In the genomic region with DNA sequence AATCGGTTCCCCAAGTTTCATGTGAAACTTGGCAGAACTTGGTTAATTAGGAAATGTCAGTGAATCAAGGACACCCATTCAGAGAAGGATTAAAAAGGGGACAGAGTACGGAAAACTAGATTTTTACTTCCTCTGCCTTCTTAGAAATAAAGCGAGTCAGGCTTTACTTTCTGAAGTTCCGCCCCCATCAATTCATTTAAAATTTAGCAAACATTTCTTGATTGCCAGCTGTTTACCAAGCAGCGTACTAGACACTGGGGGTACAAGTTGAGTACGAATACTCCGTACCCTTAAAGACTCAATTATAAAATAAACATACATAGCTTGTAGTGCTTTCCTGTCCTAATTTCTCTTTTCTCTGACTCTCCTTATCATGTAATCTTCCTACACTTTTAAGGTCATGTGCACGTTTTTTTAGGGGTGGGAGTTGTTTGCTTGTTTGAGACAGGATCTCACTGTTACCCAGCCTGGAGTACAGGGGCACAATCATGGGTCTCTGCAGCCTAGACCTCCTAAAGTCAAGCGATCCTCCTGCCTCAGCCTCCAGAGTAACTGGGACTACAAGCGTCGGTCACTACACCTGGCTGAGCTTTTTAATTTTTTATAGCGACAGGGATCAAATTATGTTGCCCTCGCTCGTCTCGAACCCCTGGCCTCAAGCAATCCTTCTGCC, we compare ENCODE assay signal across 8 cellular contexts. TPM values are rescaled to one million over a fixed set of nuclear protein-coding genes. Genes with fewer than 3 reads are reported as not detected.
A peak's percentile ranks its signal among the peaks of the same experiment; 100 is the strongest.
DNase-seq lines count a peak whose midpoint lies in the region; ATAC-seq and TF ChIP-seq lines count a peak whose summit lies in the region.

No MANE protein-coding gene starts in this region.

- no peak overlapping the region for H3K27ac ChIP-seq in SK-N-MC
- H3K27ac ChIP-seq in esophagus squamous epithelium, result peak overlapping the region in 3 of 4 donors; percentile 52 to 77 (median 72)

- no peaks in the 10 kb centered on the region for H3K27me3 ChIP-seq in esophagus squamous epithelium

- DNase-seq in GM12865 (ENCODE audit: low read depth) (no peak), SK-N-MC (ENCODE audit: low read depth, low spot score) (no peak), esophagus squamous epithelium (lab: John Stamatoyannopoulos, UW) (no peak), retinal pigment epithelial cell (ENCODE audit: low read depth) (no peak), mesenteric fat pad (ENCODE audit: low spot score) (no peak), NCI-H1092 treated with DMSO at 0.1 percent for 48 hours (lab: John Stamatoyannopoulos, UW) (no peak), omental fat pad (ENCODE audit: low spot score) (no peak)

- no peak for TF ChIP-seq CTCF in GM12865 (IDR thresholded peaks at IDR 0.05; ENCODE audit: insufficient read depth, low read depth, low read length, missing control alignments)
- peak in 2 of 6 experiments; percentile 29 to 50 for TF ChIP-seq CTCF in esophagus squamous epithelium (IDR thresholded peaks at IDR 0.05)
- no peak for TF ChIP-seq CTCF in retinal pigment epithelial cell (conservative IDR thresholded peaks at IDR 0.05; ENCODE audit: low read depth, low read length)
- no peak for TF ChIP-seq CTCF in omental fat pad (IDR thresholded peaks at IDR 0.05)

- intact Hi-C loops in esophagus squamous epithelium (cut with DNase I), result no loop called here

- H3K4me3 ChIP-seq in GM12865 (ENCODE audit: low read depth, low read length) (peak overlapping the region; percentile 52), SK-N-MC (no peak overlapping the region), esophagus squamous epithelium (peak overlapping the region in 3 of 4 donors; percentile 21 to 94 (median 90)), retinal pigment epithelial cell (ENCODE audit: low read length) (peak overlapping the region; percentile 19)

- no peak for ATAC-seq in omental fat pad (ENCODE audit: low FRiP score)
- ATAC-seq in HG03520 (IDR thresholded peaks at IDR 0.05; ENCODE audit: unreplicated experiment), result no peak

- H3K9ac ChIP-seq in SK-N-MC (ENCODE audit: insufficient read length), result peak overlapping the region; percentile 41

- no peaks in the 10 kb centered on the region for H3K36me3 ChIP-seq in SK-N-MC (ENCODE audit: insufficient read depth, low read length)
- H3K36me3 ChIP-seq in esophagus squamous epithelium, result no peaks in the 10 kb centered on the region

- 53 to 55% methylated on average over 15 of the region's 15 CpGs for WGBS in esophagus squamous epithelium, 2 donors

- H3K4me1 ChIP-seq in esophagus squamous epithelium, result peaks cover 9 to 46% (median 17%) of the 10 kb centered on the region in 3 donors

- no peak for TF ChIP-seq POLR2A in esophagus squamous epithelium (IDR thresholded peaks at IDR 0.05)

- no peaks in the 10 kb centered on the region for H3K9me3 ChIP-seq in SK-N-MC (ENCODE audit: low read depth, low read length)
- no peaks in the 10 kb centered on the region for H3K9me3 ChIP-seq in esophagus squamous epithelium

RNA-seq across cellular contexts. Expression of a gene that starts 0.7 kb away (rescaled TPM):
- total RNA-seq in esophagus squamous epithelium, result 10 to 100 TPM; 51.4 to 67.1 (median 63.3) TPM
- total RNA-seq in mesenteric fat pad, result 42.6 TPM
- 10 to 100 TPM; 35.4 to 51.1 (median 39.8) TPM for total RNA-seq in omental fat pad
